In genomic region chr4:17851921-17852320, GRCh38 we compare ENCODE assay signal across 20 cellular contexts. TPM values are rescaled to one million over a fixed set of nuclear protein-coding genes. Genes with fewer than 3 reads are reported as not detected.
A peak's percentile ranks its signal among the peaks of the same experiment; 100 is the strongest.
DNase-seq lines count a peak whose midpoint lies in the region; ATAC-seq, FAIRE-seq and TF ChIP-seq lines count a peak whose summit lies in the region.
"Had no signal": no experiment of that assay in that cellular context is flagged by ENCODE, and none has a peak within 500 bp of the region (broad histone marks: within the 10 kb centered on the region; RNA-seq: fewer than 3 reads in every experiment).

No MANE protein-coding gene starts in this region.

- no peak overlapping the region for H3K18ac ChIP-seq in IMR-90 (ENCODE audit: low read depth, low read length)

- TF ChIP-seq POLR2A in A549 (IDR thresholded peaks at IDR 0.05; ENCODE audit: low read length) (no peak), IMR-90 (IDR thresholded peaks at IDR 0.05; ENCODE audit: low read depth, low read length) (no peak)

- no peak overlapping the region for H4K8ac ChIP-seq in IMR-90 (ENCODE audit: low read depth in 2 of 2, low read length in 2 of 2)

- H3K79me1 ChIP-seq in IMR-90 (ENCODE audit: low read depth in 1 of 2, low read length in 2 of 2): no peaks in the 10 kb centered on the region

- no peak for TF ChIP-seq CTCF in A549 (IDR thresholded peaks at IDR 0.05)
- no peak for TF ChIP-seq CTCF in IMR-90 (conservative IDR thresholded peaks at IDR 0.05; ENCODE audit: low read depth, low read length)

- H4K5ac ChIP-seq in IMR-90 (ENCODE audit: low read depth, low read length): no peak overlapping the region

- BruUV-seq in IMR-90 (replicated peaks; lab: Mats Ljungman, UMichigan): no TSS peak

- no peak overlapping the region for H2AFZ ChIP-seq in IMR-90 (replicated peaks; ENCODE audit: low read length, poor library complexity)

- TF ChIP-seq RAD21 in A549 (conservative IDR thresholded peaks at IDR 0.05 in 1 of 2, IDR thresholded peaks at IDR 0.05 in 1 of 2) (no peak), IMR-90 (IDR thresholded peaks at IDR 0.05; ENCODE audit: low read length) (no peak)

- no peak for ATAC-seq in A549
- no peak for ATAC-seq in IMR-90 (ENCODE audit: low read depth)
- ATAC-seq in GM18873 (IDR thresholded peaks at IDR 0.05; ENCODE audit: low FRiP score, unreplicated experiment): no peak
- ATAC-seq: CD8-positive, alpha-beta T cell had no signal

- no peak overlapping the region for H3K4ac ChIP-seq in IMR-90 (ENCODE audit: low read depth, low read length)

- in situ Hi-C loops in IMR-90 (cut with MboI; ENCODE audit: low sequenced_read_pairs): no loop called here

- intact Hi-C loops in IMR-90 (cut with micrococcal nuclease): no loop called here

- H3K36me3 ChIP-seq in IMR-90 (ENCODE audit: control insufficient read depth, insufficient read depth, low read length): no peaks in the 10 kb centered on the region

- H3K9me1 ChIP-seq in IMR-90 (ENCODE audit: insufficient read depth, low read length): no peaks in the 10 kb centered on the region

- CTCF ChIA-PET in A549 (lab: Yijun Ruan, JAX) (no interaction called here), IMR-90 (lab: Yijun Ruan, JAX) (interaction anchor here (0.7 kb wide), 1 partner anchor 226 kb away, joined by 4 read pairs; no protein-coding TSS in a partner anchor)

- H2BK120ac ChIP-seq in IMR-90 (ENCODE audit: low read depth, low read length): no peak overlapping the region

- DNase-seq in A549 (ENCODE audit: low read depth in 1 of 2, low spot score in 1 of 2) (no peak), IMR-90 (no peak), NOMO-1 (lab: John Stamatoyannopoulos, UW; ENCODE audit: unreplicated experiment in 2 of 2) (no peak), GM19239 (ENCODE audit: insufficient read length, low spot score) (no peak)
- DNase-seq: 8988T; AML-193; Caco-2; Calu3; CD4-positive, alpha-beta T cell; CD8-positive, alpha-beta T cell; DMS79 treated with DMSO at 0.1 percent for 48 hours; GF-D8 had no signal

- H3K27me3 ChIP-seq in IMR-90 (ENCODE audit: control insufficient read depth, insufficient read depth, low read length): no peaks in the 10 kb centered on the region
- H3K27me3 ChIP-seq: BLaER1 treated with 17β-estradiol and CSF1 and Interleukin-3, amounts not matched to agents 10 nM and 100 nM had no signal

- H3K4me2 ChIP-seq in A549 (no peak overlapping the region), IMR-90 (ENCODE audit: low read depth, low read length) (no peak overlapping the region)
- H3K4me2 ChIP-seq: BLaER1 treated with 17β-estradiol and CSF1 and Interleukin-3, amounts not matched to agents 10 nM and 100 nM had no signal

- no peak overlapping the region for H3K56ac ChIP-seq in IMR-90 (ENCODE audit: extremely low read depth, insufficient read depth, low read length)

- POLR2A ChIA-PET in A549 (lab: Yijun Ruan, JAX) (no interaction called here), IMR-90 (lab: Charles Lee; ENCODE audit: unreplicated experiment) (no interaction called here)

- H3K4me1 ChIP-seq in A549: no peaks in the 10 kb centered on the region
- H3K4me1 ChIP-seq in IMR-90 (ENCODE audit: control insufficient read depth, insufficient read depth, low read length): peaks cover 2% of the 10 kb centered on the region; the same call in 1 of the 2 replicates
- H3K4me1 ChIP-seq: BLaER1 treated with 17β-estradiol and CSF1 and Interleukin-3, amounts not matched to agents 10 nM and 100 nM; Caco-2 had no signal

- dilution Hi-C loops in IMR-90 (cut with HindIII; ENCODE audit: low sequenced_read_pairs, unreplicated experiment): no loop called here

- no peak overlapping the region for H2AK5ac ChIP-seq in IMR-90 (ENCODE audit: low read depth, low read length)

- TF ChIP-seq EP300 in A549 (IDR thresholded peaks at IDR 0.05): no peak

- no peak overlapping the region for H3K23ac ChIP-seq in IMR-90 (ENCODE audit: low read depth, low read length)

- no peak overlapping the region for H2AK9ac ChIP-seq in IMR-90 (replicated peaks; ENCODE audit: low read depth, low read length, poor library complexity)

- H3K9me3 ChIP-seq in A549 (no peaks in the 10 kb centered on the region), IMR-90 (ENCODE audit: control insufficient read depth, insufficient read depth, low read length) (no peaks in the 10 kb centered on the region)
- H3K9me3 ChIP-seq: Caco-2 had no signal

- H2BK15ac ChIP-seq in IMR-90 (ENCODE audit: low read depth, low read length): no peak overlapping the region

- H3K4me3 ChIP-seq in A549 (no peak overlapping the region), IMR-90 (ENCODE audit: insufficient read depth, low read depth, low read length) (no peak overlapping the region)
- H3K4me3 ChIP-seq: BLaER1 treated with 17β-estradiol and CSF1 and Interleukin-3, amounts not matched to agents 10 nM and 100 nM had no signal

- FAIRE-seq in A549 (lab: Jason Lieb, UNC): no peak
- peak; percentile 43 for FAIRE-seq in endometrium (lab: Jason Lieb, UNC)
- no peak for FAIRE-seq in GM19239 (lab: Jason Lieb, UNC)
- FAIRE-seq: A204.1, D721Med, G401.6, GM12891 had no signal

- H2BK5ac ChIP-seq in IMR-90 (ENCODE audit: low read depth, low read length, poor library complexity, severe bottlenecking): no peak overlapping the region

- H3K14ac ChIP-seq in IMR-90 (replicated peaks; ENCODE audit: low read depth, low read length): no peak overlapping the region

- no peak overlapping the region for H3K27ac ChIP-seq in A549
- no peak overlapping the region for H3K27ac ChIP-seq in IMR-90 (ENCODE audit: insufficient read depth, low read length)
- H3K27ac ChIP-seq: BLaER1 treated with 17β-estradiol and CSF1 and Interleukin-3, amounts not matched to agents 10 nM and 100 nM; C4-2B had no signal

- H2BK20ac ChIP-seq in IMR-90 (ENCODE audit: low read depth, low read length): no peak overlapping the region

- H4K91ac ChIP-seq in IMR-90 (ENCODE audit: insufficient read depth, low read depth, low read length): no peak overlapping the region

- no peaks in the 10 kb centered on the region for H4K20me1 ChIP-seq in IMR-90 (ENCODE audit: insufficient read depth, low read length)
- H4K20me1 ChIP-seq: BLaER1 treated with 17β-estradiol and CSF1 and Interleukin-3, amounts not matched to agents 10 nM and 100 nM had no signal

- H3K9ac ChIP-seq in IMR-90 (ENCODE audit: low read depth, low read length): no peak overlapping the region
- H3K9ac ChIP-seq: BLaER1 treated with 17β-estradiol and CSF1 and Interleukin-3, amounts not matched to agents 10 nM and 100 nM had no signal

TF ChIP-seq in A549, 52 proteins besides CTCF, POLR2A, EP300 and RAD21 (continues in another document):
- peak; percentile 65 for TF ChIP-seq MAFK (IDR thresholded peaks at IDR 0.05; ENCODE audit: partially characterized antibody)

TF ChIP-seq in IMR-90, 13 proteins besides CTCF, POLR2A, EP300 and RAD21:
- TF ChIP-seq SMC3 (IDR thresholded peaks at IDR 0.05; ENCODE audit: low read depth, low read length): no peak
- TF ChIP-seq NFE2L2 (IDR thresholded peaks at IDR 0.05; ENCODE audit: low read depth, low read length): no peak
- peak; percentile 65 for TF ChIP-seq MAFK (IDR thresholded peaks at IDR 0.05; ENCODE audit: low read depth, low read length)

RNA-seq across cellular contexts. Expression of gene NCAPG, which starts 41.1 kb away (rescaled TPM):
- polyA plus RNA-seq in A549 (2011; rRNA removed): 22.3 and 36.4 TPM in 2 replicates
- 7.8 and 8.5 TPM in 2 replicates for polyA plus RNA-seq in A549 (2012; cell fraction: cytosol; rRNA removed)
- 5.9 and 8.1 TPM in 2 replicates for polyA plus RNA-seq in A549 (2012; cell fraction: nucleus; rRNA removed)
- 23.7 to 27.5 TPM (median 23.9 TPM) in 3 replicates for polyA plus RNA-seq in A549 (2017; fragmentation: RNase III; extraction: RNeasy Plus Mini Kit Qiagen cat#74134 plus additional on column Dnase treatment)
- polyA minus RNA-seq in A549 (2011; rRNA and poly(A)+ RNA removed): 8.0 and 10.5 TPM in 2 replicates
- 26.7 and 41.7 TPM in 2 replicates for total RNA-seq in IMR-90 (2012; rRNA removed)
- polyA plus RNA-seq in IMR-90 (2012; rRNA removed): 9.1 and 10.9 TPM in 2 replicates
- polyA plus RNA-seq in IMR-90 (2012; cell fraction: cytosol; rRNA removed): 1.1 and 2.8 TPM in 2 replicates
- polyA plus RNA-seq in IMR-90 (2012; cell fraction: nucleus; rRNA removed; ENCODE audit: low replicate concordance): 0.86 and 6.0 TPM in 2 replicates

RNA-seq across cellular contexts. Expression of gene DCAF16, which starts 41.4 kb away (rescaled TPM):
- polyA plus RNA-seq in A549 (2011; rRNA removed) (12.9 and 13.3 TPM in 2 replicates), A549 (2017; fragmentation: RNase III; extraction: RNeasy Plus Mini Kit Qiagen cat#74134 plus additional on column Dnase treatment) (6.3 to 7.9 TPM (median 6.8 TPM) in 3 replicates), IMR-90 (2012; rRNA removed) (15.0 and 15.1 TPM in 2 replicates)
- 6.9 and 7.4 TPM in 2 replicates for polyA plus RNA-seq in A549 (2012; cell fraction: cytosol; rRNA removed)
- polyA plus RNA-seq in A549 (2012; cell fraction: nucleus; rRNA removed): 5.7 and 7.2 TPM in 2 replicates
- 9.5 and 11.2 TPM in 2 replicates for polyA minus RNA-seq in A549 (2011; rRNA and poly(A)+ RNA removed)
- 23.6 and 31.5 TPM in 2 replicates for total RNA-seq in IMR-90 (2012; rRNA removed)
- 8.7 and 13.0 TPM in 2 replicates for polyA plus RNA-seq in IMR-90 (2012; cell fraction: cytosol; rRNA removed)
- 12.6 and 33.6 TPM in 2 replicates for polyA plus RNA-seq in IMR-90 (2012; cell fraction: nucleus; rRNA removed; ENCODE audit: low replicate concordance)
